Comparison of ENCODE assay signal across 22 cellular contexts in the genomic region with DNA sequence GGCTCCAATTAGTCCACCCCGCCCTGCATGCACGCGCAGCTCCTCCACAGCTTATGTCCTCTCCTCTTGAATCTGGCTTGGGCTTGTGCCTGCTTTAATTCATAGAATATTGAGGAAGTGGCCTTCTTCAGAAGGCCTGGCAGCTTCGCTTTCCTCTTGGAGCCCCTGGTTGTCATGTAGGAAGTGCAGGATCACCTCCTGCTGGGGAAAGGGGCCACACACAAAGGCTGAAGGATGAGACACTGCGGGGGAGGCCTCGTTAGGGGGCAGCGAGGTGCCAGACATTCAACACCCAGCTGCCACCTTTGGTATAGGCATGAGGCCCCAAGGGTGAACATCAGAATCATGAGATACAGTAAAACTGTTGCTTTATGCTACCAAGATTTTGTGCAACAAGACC. TPM values are rescaled to one million over a fixed set of nuclear protein-coding genes. Genes with fewer than 3 reads are reported as not detected.
DNase-seq lines count a peak whose midpoint lies in the region; ATAC-seq and TF ChIP-seq lines count a peak whose summit lies in the region.
"Had no signal": no experiment of that assay in that cellular context is flagged by ENCODE, and none has a peak within 500 bp of the region (broad histone marks: within the 10 kb centered on the region; RNA-seq: fewer than 3 reads in every experiment).

No MANE protein-coding gene starts in this region.

- H3K36me3 ChIP-seq in SJCRH30: peaks cover 6% of the 10 kb centered on the region
- H3K36me3 ChIP-seq: gastrocnemius medialis, left lung, tibial nerve had no signal

- H3K4me1 Mint-ChIP-seq in natural killer cell: peaks cover 20 to 27% of the 10 kb centered on the region in 2 donors
- H3K4me1 Mint-ChIP-seq in natural killer cell treated with Interleukin-12 subunit alpha and Interleukin-12 subunit beta and Interleukin-15 and Interleukin-18, amount 100 ng/mL, for 72 hours (ENCODE audit: low read depth in 2 of 2): peaks cover 20 to 26% of the 10 kb centered on the region in 2 donors

- no peaks in the 10 kb centered on the region for H3K9me3 ChIP-seq in SJCRH30 (replicated peaks)
- H3K9me3 ChIP-seq: gastrocnemius medialis, left lung, mucosa of descending colon, tibial nerve had no signal

- intact Hi-C loops in natural killer cell (cut with micrococcal nuclease): no loop called here

- no peaks in the 10 kb centered on the region for H3K9me3 Mint-ChIP-seq in natural killer cell
- no peaks in the 10 kb centered on the region for H3K9me3 Mint-ChIP-seq in natural killer cell treated with Interleukin-12 subunit alpha and Interleukin-12 subunit beta and Interleukin-15 and Interleukin-18, amount 100 ng/mL, for 72 hours
- H3K9me3 Mint-ChIP-seq: activated naive CD8-positive, alpha-beta T cell treated with anti-CD3 and anti-CD28 coated beads, Interleukin-2, amount 10 ng/mL, durations not matched to agents 7 days and 5 days had no signal

- no peaks in the 10 kb centered on the region for H3K27me3 ChIP-seq in SJCRH30
- H3K27me3 ChIP-seq: gastrocnemius medialis, left lung, tibial nerve had no signal

- ATAC-seq in natural killer cell (no peak), GM21825 (IDR thresholded peaks at IDR 0.05; ENCODE audit: unreplicated experiment) (no peak), GM18870 (IDR thresholded peaks at IDR 0.05; ENCODE audit: unreplicated experiment) (no peak)
- no peak for ATAC-seq in natural killer cell treated with Interleukin-12 subunit alpha and Interleukin-12 subunit beta and Interleukin-15 and Interleukin-18, amount 100 ng/mL, for 72 hours
- ATAC-seq: gastrocnemius medialis, left lung, mucosa of descending colon, right cardiac atrium, T-helper 17 cell had no signal

- no peak overlapping the region for H3K27ac Mint-ChIP-seq in natural killer cell
- H3K27ac Mint-ChIP-seq in natural killer cell treated with Interleukin-12 subunit alpha and Interleukin-12 subunit beta and Interleukin-15 and Interleukin-18, amount 100 ng/mL, for 72 hours: no peak overlapping the region
- H3K27ac Mint-ChIP-seq: activated naive CD8-positive, alpha-beta T cell treated with anti-CD3 and anti-CD28 coated beads, Interleukin-2, amount 10 ng/mL, durations not matched to agents 7 days and 5 days; T-helper 17 cell had no signal

- H3K36me3 Mint-ChIP-seq in natural killer cell: no peaks in the 10 kb centered on the region
- H3K36me3 Mint-ChIP-seq in natural killer cell treated with Interleukin-12 subunit alpha and Interleukin-12 subunit beta and Interleukin-15 and Interleukin-18, amount 100 ng/mL, for 72 hours: no peaks in the 10 kb centered on the region

- no peak overlapping the region for H3K4me3 ChIP-seq in SJCRH30
- H3K4me3 ChIP-seq: gastrocnemius medialis, left lung, mucosa of descending colon, tibial nerve had no signal

- TF ChIP-seq CTCF in natural killer cell (IDR thresholded peaks at IDR 0.05): no peak

- H3K4me1 ChIP-seq in SJCRH30: no peaks in the 10 kb centered on the region

- DNase-seq in natural killer cell (no peak), SJCRH30 (peak; percentile 12 to 42), erythroblast (lab: John Stamatoyannopoulos, UW) (peak; percentile 19 to 20), NCI-H345 treated with DMSO at 0.1 percent for 48 hours (lab: John Stamatoyannopoulos, UW; ENCODE audit: unreplicated experiment) (no peak), NCI-H2227 (lab: John Stamatoyannopoulos, UW; ENCODE audit: unreplicated experiment) (no peak)
- DNase-seq in natural killer cell treated with Interleukin-12 subunit alpha and Interleukin-12 subunit beta and Interleukin-15 and Interleukin-18, amount 100 ng/mL, for 72 hours (ENCODE audit: low spot score): no peak
- DNase-seq: activated naive CD8-positive, alpha-beta T cell treated with anti-CD3 and anti-CD28 coated beads, Interleukin-2, amount 10 ng/mL, durations not matched to agents 7 days and 5 days; CD4-positive, alpha-beta memory T cell; DND-41; gastrocnemius medialis; left lung; mucosa of descending colon; NCI-H1694; NCI-H2227 treated with DMSO at 0.1 percent for 48 hours; nucleus accumbens; right cardiac atrium; Right ventricle myocardium superior; stimulated activated naive CD4-positive, alpha-beta T cell treated with Interleukin-2 at 50 U/mL for 16 hours; T-helper 17 cell had no signal

- no peak overlapping the region for H3K27ac ChIP-seq in SJCRH30
- H3K27ac ChIP-seq: gastrocnemius medialis, left lung, tibial nerve had no signal

- TF ChIP-seq POLR2A in erythroblast (IDR thresholded peaks at IDR 0.05; ENCODE audit: low read length): no peak

- H3K4me3 Mint-ChIP-seq in natural killer cell: peak overlapping the region; percentile 21
- H3K4me3 Mint-ChIP-seq in natural killer cell treated with Interleukin-12 subunit alpha and Interleukin-12 subunit beta and Interleukin-15 and Interleukin-18, amount 100 ng/mL, for 72 hours: no peak overlapping the region
- H3K4me3 Mint-ChIP-seq: activated naive CD8-positive, alpha-beta T cell treated with anti-CD3 and anti-CD28 coated beads, Interleukin-2, amount 10 ng/mL, durations not matched to agents 7 days and 5 days; T-helper 17 cell had no signal

- no peaks in the 10 kb centered on the region for H3K27me3 Mint-ChIP-seq in natural killer cell (ENCODE audit: low read depth in 2 of 2)
- no peaks in the 10 kb centered on the region for H3K27me3 Mint-ChIP-seq in natural killer cell treated with Interleukin-12 subunit alpha and Interleukin-12 subunit beta and Interleukin-15 and Interleukin-18, amount 100 ng/mL, for 72 hours
- H3K27me3 Mint-ChIP-seq: activated naive CD8-positive, alpha-beta T cell treated with anti-CD3 and anti-CD28 coated beads, Interleukin-2, amount 10 ng/mL, durations not matched to agents 7 days and 5 days; CD4-positive, alpha-beta memory T cell; T-helper 17 cell had no signal

RNA-seq across cellular contexts. Expression of gene CNOT6, which starts 2.7 kb away (rescaled TPM):
- 10 to 100 TPM; 20.9 to 32.4 (median 26.1) TPM for total RNA-seq in natural killer cell
- total RNA-seq in natural killer cell treated with Interleukin-12 subunit alpha and Interleukin-12 subunit beta and Interleukin-15 and Interleukin-18, amount 100 ng/mL, for 72 hours: 10 to 100 TPM; 32.8 to 38.5 TPM
- 26.1 and 28.2 TPM in 2 replicates for total RNA-seq in SJCRH30 (2014; rRNA removed; shearing (Covaris generic))

Comparison
In these comparisons a context has a peak if more than half of its experiments do, and no peak if none do; other contexts are left out.
1. DNase-seq: peak in SJCRH30 (2 of 2) and erythroblast (2 of 2); none in natural killer cell (single experiment), natural killer cell treated with Interleukin-12 subunit alpha and Interleukin-12 subunit beta and Interleukin-15 and Interleukin-18, amount 100 ng/mL, for 72 hours (single experiment), NCI-H345 treated with DMSO at 0.1 percent for 48 hours (single experiment) and NCI-H2227 (single experiment).